ENCODE assay signal across 21 cellular contexts in the genomic region with DNA sequence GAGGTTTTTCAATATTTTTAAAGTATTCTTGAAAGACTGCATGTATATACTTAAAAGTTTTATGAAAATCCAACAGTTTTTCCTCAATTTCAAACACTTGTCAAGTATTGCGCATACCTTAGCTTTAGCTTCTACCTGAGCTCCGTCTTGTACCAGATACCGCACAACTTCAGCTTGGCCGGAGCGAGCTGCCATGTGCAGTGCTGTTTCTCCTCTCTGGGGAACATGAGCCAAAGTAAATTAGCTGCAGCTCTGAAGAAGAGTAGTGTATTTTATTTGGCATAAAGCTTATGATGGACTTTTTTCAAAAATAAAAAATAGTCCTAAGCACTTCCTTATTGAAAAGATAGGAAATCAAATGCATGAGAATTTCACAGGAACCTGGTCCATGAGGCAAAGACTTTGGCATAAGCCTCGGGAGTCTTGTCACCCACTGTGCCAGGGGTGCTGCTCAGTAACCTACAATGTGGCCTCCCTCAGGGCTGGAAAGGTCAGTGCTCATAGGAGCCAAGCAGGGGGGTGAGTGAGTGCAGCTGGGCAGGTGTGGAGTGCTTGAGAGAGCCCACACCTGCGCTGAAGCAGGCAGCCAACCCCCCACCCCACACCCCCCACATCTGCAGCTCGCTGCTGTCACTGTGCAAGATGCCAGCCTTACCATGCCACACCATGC.
"Had no signal": no experiment of that assay in that cellular context is flagged by ENCODE, and none has a peak within 500 bp of the region (broad histone marks: within the 10 kb centered on the region; RNA-seq: fewer than 3 reads in every experiment).

No MANE protein-coding gene starts in this region.

- H3K4me1 Mint-ChIP-seq: activated naive CD8-positive, alpha-beta T cell treated with anti-CD3 and anti-CD28 coated beads for 36 hours; naive thymus-derived CD4-positive, alpha-beta T cell had no signal

- ATAC-seq: foreskin keratinocyte; left colon; mucosa of descending colon; naive thymus-derived CD4-positive, alpha-beta T cell; stimulated activated naive CD8-positive, alpha-beta T cell treated with anti-CD3 and anti-CD28 coated beads, Interleukin-15, Interleukin-2, amounts not matched to agents 100 U/mL and 50 U/mL, for 24 hours had no signal

- H3K4me3 Mint-ChIP-seq: activated CD4-positive, alpha-beta T cell treated with anti-CD3 and anti-CD28 coated beads, Interleukin-2, amount 10 ng/mL, durations not matched to agents 7 days and 5 days; activated naive CD8-positive, alpha-beta T cell treated with anti-CD3 and anti-CD28 coated beads for 36 hours; activated T-helper 1 cell treated with anti-CD3 and anti-CD28 coated beads, Interleukin-12 subunit alpha, Interleukin-12 subunit beta, Interleukin-2, Interleukin-4 antibody, amounts not matched to agents 30 ng/mL and 10 ng/mL and 1 ng/mL, durations not matched to agents 14 hours and 24 hours and 36 hours; dendritic cell treated with granulocyte-macrophage colony-stimulating factor and Interleukin-4, amounts not matched to agents 40 ng/mL and 50 ng/mL, for 4 days; naive thymus-derived CD4-positive, alpha-beta T cell had no signal

- H3K27ac Mint-ChIP-seq: activated CD4-positive, alpha-beta T cell treated with anti-CD3 and anti-CD28 coated beads, Interleukin-2, amount 10 ng/mL, durations not matched to agents 7 days and 5 days; activated naive CD8-positive, alpha-beta T cell treated with anti-CD3 and anti-CD28 coated beads for 36 hours; activated T-helper 1 cell treated with anti-CD3 and anti-CD28 coated beads, Interleukin-12 subunit alpha, Interleukin-12 subunit beta, Interleukin-2, Interleukin-4 antibody, amounts not matched to agents 30 ng/mL and 10 ng/mL and 1 ng/mL, durations not matched to agents 14 hours and 24 hours and 36 hours; dendritic cell treated with granulocyte-macrophage colony-stimulating factor and Interleukin-4, amounts not matched to agents 40 ng/mL and 50 ng/mL, for 4 days had no signal

- H3K27ac ChIP-seq: brain microvascular endothelial cell, foreskin keratinocyte, suprapubic skin had no signal

- H3K27me3 Mint-ChIP-seq: activated CD4-positive, alpha-beta T cell treated with anti-CD3 and anti-CD28 coated beads, Interleukin-2, amount 10 ng/mL, durations not matched to agents 7 days and 5 days; activated naive CD8-positive, alpha-beta T cell treated with anti-CD3 and anti-CD28 coated beads for 36 hours; dendritic cell treated with granulocyte-macrophage colony-stimulating factor and Interleukin-4, amounts not matched to agents 40 ng/mL and 50 ng/mL, for 4 days; naive thymus-derived CD4-positive, alpha-beta T cell had no signal

- H3K36me3 Mint-ChIP-seq: activated naive CD8-positive, alpha-beta T cell treated with anti-CD3 and anti-CD28 coated beads for 36 hours had no signal

- H3K27me3 ChIP-seq: brain microvascular endothelial cell, foreskin keratinocyte, suprapubic skin had no signal

- H3K9me3 ChIP-seq: mucosa of descending colon, suprapubic skin had no signal

- H3K4me1 ChIP-seq: foreskin keratinocyte had no signal

- DNase-seq: activated CD4-positive, alpha-beta T cell treated with anti-CD3 and anti-CD28 coated beads, Interleukin-2, amount 10 ng/mL, durations not matched to agents 7 days and 5 days; activated CD8-positive, alpha-beta memory T cell treated with anti-CD3 and anti-CD28 coated beads for 24 hours; activated naive CD8-positive, alpha-beta T cell treated with anti-CD3 and anti-CD28 coated beads for 36 hours; amygdala; brain microvascular endothelial cell; cerebellar nuclear complex; effector memory CD4-positive, alpha-beta T cell; foreskin keratinocyte; left colon; mucosa of descending colon; naive thymus-derived CD4-positive, alpha-beta T cell; posterior cingulate gyrus; retina; small intestine; stimulated activated CD4-positive, alpha-beta T cell treated with anti-CD3 and anti-CD28 coated beads, Interleukin-4, amount 100 ng/mL, for 4 hours; stimulated activated CD8-positive, alpha-beta memory T cell treated with anti-CD3 and anti-CD28 coated beads, Interleukin-4, amount 100 ng/mL, for 48 hours; stimulated activated naive CD8-positive, alpha-beta T cell treated with anti-CD3 and anti-CD28 coated beads, Interleukin-15, Interleukin-2, amounts not matched to agents 100 U/mL and 50 U/mL, for 24 hours; trophoblast cell had no signal

- H3K9me3 Mint-ChIP-seq: activated CD4-positive, alpha-beta T cell treated with anti-CD3 and anti-CD28 coated beads, Interleukin-2, amount 10 ng/mL, durations not matched to agents 7 days and 5 days; activated naive CD8-positive, alpha-beta T cell treated with anti-CD3 and anti-CD28 coated beads for 36 hours; activated T-helper 1 cell treated with anti-CD3 and anti-CD28 coated beads, Interleukin-12 subunit alpha, Interleukin-12 subunit beta, Interleukin-2, Interleukin-4 antibody, amounts not matched to agents 30 ng/mL and 10 ng/mL and 1 ng/mL, durations not matched to agents 14 hours and 24 hours and 36 hours; dendritic cell treated with granulocyte-macrophage colony-stimulating factor and Interleukin-4, amounts not matched to agents 40 ng/mL and 50 ng/mL, for 4 days; naive thymus-derived CD4-positive, alpha-beta T cell had no signal

- H3K4me3 ChIP-seq: mucosa of descending colon, suprapubic skin had no signal
